13 cellular contexts compared by ENCODE assay signal in the genomic region with DNA sequence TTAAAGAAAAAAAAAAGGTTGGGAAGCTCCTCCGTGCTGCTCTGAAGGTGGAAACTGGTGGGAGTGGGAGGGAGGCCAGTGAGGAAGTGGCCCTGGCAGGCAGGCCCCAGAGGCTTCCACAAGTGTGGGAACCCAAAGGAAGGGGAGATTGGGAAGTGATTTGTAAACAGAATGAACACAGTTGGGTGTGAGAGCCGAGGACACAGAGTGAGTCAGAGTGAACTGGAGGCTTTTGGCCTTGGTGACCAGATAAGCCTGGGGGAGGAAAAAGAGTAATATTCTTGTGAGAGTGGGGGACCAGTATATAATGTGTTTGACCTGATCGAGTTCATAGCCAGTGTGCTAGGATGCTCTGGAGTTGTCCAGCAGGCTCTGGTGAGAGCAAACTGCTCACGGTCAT. TPM values are rescaled to one million over a fixed set of nuclear protein-coding genes. Genes with fewer than 3 reads are reported as not detected.
DNase-seq lines count a peak whose midpoint lies in the region; ATAC-seq, FAIRE-seq and TF ChIP-seq lines count a peak whose summit lies in the region.
"Had no signal": no experiment of that assay in that cellular context is flagged by ENCODE, and none has a peak within 500 bp of the region (broad histone marks: within the 10 kb centered on the region; RNA-seq: fewer than 3 reads in every experiment).

No MANE protein-coding gene starts in this region.

- no peak overlapping the region for H3K4me3 Mint-ChIP-seq in activated CD8-positive, alpha-beta memory T cell treated with anti-CD3 and anti-CD28 coated beads, Interleukin-2, amount 10 ng/mL, durations not matched to agents 7 days and 5 days
- H3K4me3 Mint-ChIP-seq in T-helper 17 cell = no peak overlapping the region
- H3K4me3 Mint-ChIP-seq: activated CD4-positive, alpha-beta T cell treated with anti-CD3 and anti-CD28 coated beads, Interleukin-2, amount 10 ng/mL, durations not matched to agents 7 days and 5 days had no signal

- no peak for TF ChIP-seq CTCF in fibroblast of lung (conservative IDR thresholded peaks at IDR 0.05 in 1 of 2, IDR thresholded peaks at IDR 0.05 in 1 of 2; ENCODE audit: low read depth in 1 of 2, low read length in 2 of 2)
- no peak for TF ChIP-seq CTCF in pancreas (IDR thresholded peaks at IDR 0.05)

- no peak overlapping the region for H3K4me2 ChIP-seq in fibroblast of lung (ENCODE audit: extremely low read depth, insufficient read depth, low read length)

- WGBS in pancreas, 2 donors = 33 to 44% methylated on average over 4 of the region's 4 CpGs

- H2AFZ ChIP-seq in fibroblast of lung (ENCODE audit: low read length) = no peak overlapping the region

- H3K27ac ChIP-seq in fibroblast of lung (ENCODE audit: insufficient read depth, low read length) (peak overlapping the region; percentile 45), pancreas (peak overlapping the region in 2 of 4 donors; percentile 30 to 63)
- H3K27ac ChIP-seq: foreskin keratinocyte, SJSA1 had no signal

- no peak for DNase-seq in activated CD8-positive, alpha-beta memory T cell treated with anti-CD3 and anti-CD28 coated beads, Interleukin-2, amount 10 ng/mL, durations not matched to agents 7 days and 5 days
- no peak for DNase-seq in activated CD8-positive, alpha-beta memory T cell treated with anti-CD3 and anti-CD28 coated beads for 24 hours
- no peak for DNase-seq in T-helper 17 cell
- DNase-seq in fibroblast of lung (ENCODE audit: low read depth in 2 of 2) = peak; percentile 42 to 49
- DNase-seq in pancreas = peak in 2 of 6 donors; percentile 20 to 30
- no peak for DNase-seq in NCI-H146 (lab: John Stamatoyannopoulos, UW)
- no peak for DNase-seq in D341Med (ENCODE audit: low spot score)
- DNase-seq: activated CD4-positive, alpha-beta T cell treated with anti-CD3 and anti-CD28 coated beads, Interleukin-2, amount 10 ng/mL, durations not matched to agents 7 days and 5 days; foreskin keratinocyte; NCI-H526 treated with DMSO at 0.1 percent for 48 hours had no signal

- H3K4me3 ChIP-seq in fibroblast of lung (replicated peaks in 1 of 4; ENCODE audit: control extremely low read depth in 1 of 4, insufficient read depth in 1 of 4, low read depth in 3 of 4, low read length in 4 of 4) (no peak overlapping the region), pancreas (no peak overlapping the region)
- H3K4me3 ChIP-seq: SJSA1 had no signal

- H3K4me1 ChIP-seq in fibroblast of lung (ENCODE audit: control insufficient read depth, extremely low read depth, insufficient read depth, low read length) = peaks cover 8% of the 10 kb centered on the region
- H3K4me1 ChIP-seq in pancreas = peaks cover 0 to 11% (median 6%) of the 10 kb centered on the region in 3 donors
- H3K4me1 ChIP-seq: foreskin keratinocyte, SJSA1 had no signal

- peak overlapping the region; percentile 25 for H3K27ac Mint-ChIP-seq in activated CD8-positive, alpha-beta memory T cell treated with anti-CD3 and anti-CD28 coated beads, Interleukin-2, amount 10 ng/mL, durations not matched to agents 7 days and 5 days
- H3K27ac Mint-ChIP-seq in T-helper 17 cell = peak overlapping the region; percentile 85

- H4K20me1 ChIP-seq in fibroblast of lung (ENCODE audit: control insufficient read depth, extremely low read depth, insufficient read depth, low read length) = no peaks in the 10 kb centered on the region

- H3K9me3 Mint-ChIP-seq in activated CD8-positive, alpha-beta memory T cell treated with anti-CD3 and anti-CD28 coated beads, Interleukin-2, amount 10 ng/mL, durations not matched to agents 7 days and 5 days (ENCODE audit: low read depth) = no peaks in the 10 kb centered on the region
- H3K9me3 Mint-ChIP-seq: activated CD4-positive, alpha-beta T cell treated with anti-CD3 and anti-CD28 coated beads, Interleukin-2, amount 10 ng/mL, durations not matched to agents 7 days and 5 days had no signal

- no peak for FAIRE-seq in pancreas (lab: Jason Lieb, UNC)
- FAIRE-seq: H54 had no signal

- H3K9me3 ChIP-seq in T-helper 17 cell (ENCODE audit: control insufficient read depth, low read length, poor library complexity, severe bottlenecking) = no peaks in the 10 kb centered on the region
- H3K9me3 ChIP-seq in fibroblast of lung (ENCODE audit: control insufficient read depth, insufficient read depth, low read depth, low read length) = no peaks in the 10 kb centered on the region
- H3K9me3 ChIP-seq in pancreas = no peaks in the 10 kb centered on the region
- H3K9me3 ChIP-seq: SJSA1 had no signal

- H3K9ac ChIP-seq in fibroblast of lung (ENCODE audit: insufficient read depth, low read length) = no peak overlapping the region

- H3K79me2 ChIP-seq in fibroblast of lung (ENCODE audit: control insufficient read depth, insufficient read depth, low read length) = peaks cover 1% of the 10 kb centered on the region

- H3K27me3 ChIP-seq in fibroblast of lung (ENCODE audit: control insufficient read depth, insufficient read depth, low read length) = no peaks in the 10 kb centered on the region
- H3K27me3 ChIP-seq in pancreas = no peaks in the 10 kb centered on the region
- H3K27me3 ChIP-seq: foreskin keratinocyte, SJSA1 had no signal

- H3K27me3 Mint-ChIP-seq in activated CD8-positive, alpha-beta memory T cell treated with anti-CD3 and anti-CD28 coated beads, Interleukin-2, amount 10 ng/mL, durations not matched to agents 7 days and 5 days = no peaks in the 10 kb centered on the region
- H3K27me3 Mint-ChIP-seq in T-helper 17 cell = no peaks in the 10 kb centered on the region
- H3K27me3 Mint-ChIP-seq: activated CD4-positive, alpha-beta T cell treated with anti-CD3 and anti-CD28 coated beads, Interleukin-2, amount 10 ng/mL, durations not matched to agents 7 days and 5 days had no signal

- intact Hi-C loops in pancreas (cut with DNase I) = no loop called here

- H3K36me3 ChIP-seq in fibroblast of lung (ENCODE audit: control insufficient read depth, insufficient read depth, low read length) = peaks cover 24% of the 10 kb centered on the region
- H3K36me3 ChIP-seq in pancreas = peaks cover 0 to 55% (median 29%) of the 10 kb centered on the region in 3 donors

- CTCF ChIA-PET in activated CD8-positive, alpha-beta memory T cell treated with anti-CD3 and anti-CD28 coated beads, Interleukin-2, amount 10 ng/mL, durations not matched to agents 7 days and 5 days (lab: Charles Lee) = no interaction called here

- H3K36me3 Mint-ChIP-seq in activated CD8-positive, alpha-beta memory T cell treated with anti-CD3 and anti-CD28 coated beads, Interleukin-2, amount 10 ng/mL, durations not matched to agents 7 days and 5 days = peaks cover 55% of the 10 kb centered on the region
- H3K36me3 Mint-ChIP-seq in T-helper 17 cell (ENCODE audit: low read depth) = peaks cover 20% of the 10 kb centered on the region

- H3K4me1 Mint-ChIP-seq in activated CD8-positive, alpha-beta memory T cell treated with anti-CD3 and anti-CD28 coated beads, Interleukin-2, amount 10 ng/mL, durations not matched to agents 7 days and 5 days = peaks cover 6% of the 10 kb centered on the region
- H3K4me1 Mint-ChIP-seq in T-helper 17 cell = peaks cover 9% of the 10 kb centered on the region
- H3K4me1 Mint-ChIP-seq: activated CD4-positive, alpha-beta T cell treated with anti-CD3 and anti-CD28 coated beads, Interleukin-2, amount 10 ng/mL, durations not matched to agents 7 days and 5 days had no signal

- ATAC-seq in activated CD8-positive, alpha-beta memory T cell treated with anti-CD3 and anti-CD28 coated beads, Interleukin-2, amount 10 ng/mL, durations not matched to agents 7 days and 5 days = no peak
- ATAC-seq in T-helper 17 cell (no peak), pancreas (peak; percentile 74 to 85 (median 78)), HG03045 (IDR thresholded peaks at IDR 0.05; ENCODE audit: unreplicated experiment) (no peak)
- ATAC-seq: foreskin keratinocyte had no signal

RNA-seq across cellular contexts. Expression of a gene that starts 23.0 kb away (rescaled TPM):
- total RNA-seq in activated CD8-positive, alpha-beta memory T cell treated with anti-CD3 and anti-CD28 coated beads, Interleukin-2, amount 10 ng/mL, durations not matched to agents 7 days and 5 days = 10 to 100 TPM; 20.3 to 22.4 TPM
- total RNA-seq in T-helper 17 cell (10 to 100 TPM; 21.9 to 23.9 TPM), fibroblast of lung (28.8 and 37.7 TPM in 2 replicates), pancreas (10 to 100 TPM; 11.8 to 17.0 (median 13.9) TPM)
- polyA plus RNA-seq in fibroblast of lung (36.6 and 48.1 TPM in 2 replicates), pancreas (10 to 100 TPM in 1 of 2 donors, 1 to 10 TPM in 1; 8.5 to 11.8 TPM)
- polyA plus RNA-seq in fibroblast of lung (2012) = 26.7 and 31.7 TPM in 2 replicates
- polyA minus RNA-seq in fibroblast of lung (ENCODE audit: low replicate concordance) = 25.1 and 46.9 TPM in 2 replicates

RNA-seq across cellular contexts. Expression of a gene that starts 34.6 kb away (rescaled TPM):
- not detected for total RNA-seq in activated CD8-positive, alpha-beta memory T cell treated with anti-CD3 and anti-CD28 coated beads, Interleukin-2, amount 10 ng/mL, durations not matched to agents 7 days and 5 days
- not detected for total RNA-seq in T-helper 17 cell
- not detected in 2 replicates for total RNA-seq in fibroblast of lung
- polyA plus RNA-seq in fibroblast of lung = not detected in 2 replicates
- not detected in 2 replicates for polyA plus RNA-seq in fibroblast of lung (2012)
- polyA minus RNA-seq in fibroblast of lung (ENCODE audit: low replicate concordance) = not detected in 2 replicates
- total RNA-seq in pancreas = 1 to 10 TPM; 1.5 to 3.9 (median 2.4) TPM
- 1 to 10 TPM; 1.9 to 3.2 TPM for polyA plus RNA-seq in pancreas
- total RNA-seq: activated CD4-positive, alpha-beta T cell treated with anti-CD3 and anti-CD28 coated beads, Interleukin-2, amount 10 ng/mL, durations not matched to agents 7 days and 5 days; SJSA1 had no signal

Comparison
In these comparisons a context has a peak if more than half of its experiments do, and no peak if none do; other contexts are left out.
1. ATAC-seq: peak in pancreas (4 of 4); none in activated CD8-positive, alpha-beta memory T cell treated with anti-CD3 and anti-CD28 coated beads, Interleukin-2, amount 10 ng/mL, durations not matched to agents 7 days and 5 days (single experiment), T-helper 17 cell (single experiment) and HG03045 (single experiment).
2. DNase-seq: peak in fibroblast of lung (2 of 2); none in activated CD8-positive, alpha-beta memory T cell treated with anti-CD3 and anti-CD28 coated beads, Interleukin-2, amount 10 ng/mL, durations not matched to agents 7 days and 5 days (single experiment), activated CD8-positive, alpha-beta memory T cell treated with anti-CD3 and anti-CD28 coated beads for 24 hours (single experiment), T-helper 17 cell (0 of 3), NCI-H146 (single experiment) and D341Med (single experiment).